ENCODE assay signal across 14 cellular contexts in genomic region chr3:175956964-175957363, GRCh38.
DNase-seq lines count a peak whose midpoint lies in the region; ATAC-seq and TF ChIP-seq lines count a peak whose summit lies in the region.
"Had no signal": no experiment of that assay in that cellular context is flagged by ENCODE, and none has a peak within 500 bp of the region (broad histone marks: within the 10 kb centered on the region; RNA-seq: fewer than 3 reads in every experiment).

No MANE protein-coding gene starts in this region.

- ATAC-seq in HG03378 (IDR thresholded peaks at IDR 0.05; ENCODE audit: unreplicated experiment) = no peak
- ATAC-seq: activated CD8-positive, alpha-beta memory T cell treated with anti-CD3 and anti-CD28 coated beads, Interleukin-2, amount 10 ng/mL, durations not matched to agents 7 days and 5 days; stimulated activated naive B cell treated with anti-CD40 and anti-IgM and Interleukin-4, amounts not matched to agents 10 μg/mL and 1 μg/mL and 100 μg/mL, for 72 hours had no signal

- no peak overlapping the region for H3K27ac Mint-ChIP-seq in HFFc6
- H3K27ac Mint-ChIP-seq: activated CD8-positive, alpha-beta memory T cell treated with anti-CD3 and anti-CD28 coated beads, Interleukin-2, amount 10 ng/mL, durations not matched to agents 7 days and 5 days; stimulated activated naive B cell treated with anti-CD40 and anti-IgM and Interleukin-4, amounts not matched to agents 10 μg/mL and 1 μg/mL and 100 μg/mL, for 72 hours had no signal

- no peak for TF ChIP-seq EP300 in ovary (IDR thresholded peaks at IDR 0.05)

- no peak overlapping the region for H3K27ac ChIP-seq in ovary
- H3K27ac ChIP-seq in effector memory CD4-positive, alpha-beta T cell (ENCODE audit: insufficient read depth, low read length, poor library complexity, severe bottlenecking) = no peak overlapping the region

- peak; percentile 21; the same call in 1 of the 2 replicates for TF ChIP-seq CTCF in BJ (IDR thresholded peaks at IDR 0.05; ENCODE audit: insufficient read depth, low read depth, low read length)
- TF ChIP-seq CTCF in HFFc6 (IDR thresholded peaks at IDR 0.05) = peak; percentile 72
- no peak for TF ChIP-seq CTCF in ovary (IDR thresholded peaks at IDR 0.05)

- no peaks in the 10 kb centered on the region for H3K9me3 ChIP-seq in ovary
- H3K9me3 ChIP-seq in effector memory CD4-positive, alpha-beta T cell (ENCODE audit: control insufficient read depth, low read length) = no peaks in the 10 kb centered on the region

- H3K27me3 Mint-ChIP-seq in HFFc6 (ENCODE audit: insufficient read depth) = no peaks in the 10 kb centered on the region
- H3K27me3 Mint-ChIP-seq: activated CD8-positive, alpha-beta memory T cell treated with anti-CD3 and anti-CD28 coated beads, Interleukin-2, amount 10 ng/mL, durations not matched to agents 7 days and 5 days; stimulated activated naive B cell treated with anti-CD40 and anti-IgM and Interleukin-4, amounts not matched to agents 10 μg/mL and 1 μg/mL and 100 μg/mL, for 72 hours had no signal

- WGBS in ovary, 3 donors = 71 to 80% (median 76%) methylated on average over 3 of the region's 3 CpGs

- H3K36me3 ChIP-seq in BJ (ENCODE audit: control insufficient read depth, insufficient read depth, low read length) (no peaks in the 10 kb centered on the region), ovary (no peaks in the 10 kb centered on the region)
- no peaks in the 10 kb centered on the region for H3K36me3 ChIP-seq in effector memory CD4-positive, alpha-beta T cell (ENCODE audit: control insufficient read depth, insufficient read depth, low read length)

- H3K27me3 ChIP-seq in BJ (ENCODE audit: control insufficient read depth, insufficient read depth, low read length) (no peaks in the 10 kb centered on the region), ovary (no peaks in the 10 kb centered on the region)
- H3K27me3 ChIP-seq in effector memory CD4-positive, alpha-beta T cell (replicated peaks; ENCODE audit: control insufficient read depth, insufficient read depth, low read length, poor library complexity, severe bottlenecking) = no peaks in the 10 kb centered on the region

- no peaks in the 10 kb centered on the region for H3K9me3 Mint-ChIP-seq in HFFc6

- POLR2A ChIA-PET in BJ (lab: Charles Lee) = no interaction called here

- DNase-seq in BJ (ENCODE audit: low read depth) (no peak), HFFc6 (peak; percentile 28), SW480 (ENCODE audit: low spot score) (peak; percentile 3), iris pigment epithelial cell (ENCODE audit: low read depth) (peak; percentile 19), cerebellar nuclear complex (lab: John Stamatoyannopoulos, UW) (no peak), ovary (no peak)
- no peak for DNase-seq in effector memory CD4-positive, alpha-beta T cell
- DNase-seq: activated CD8-positive, alpha-beta memory T cell treated with anti-CD3 and anti-CD28 coated beads, Interleukin-2, amount 10 ng/mL, durations not matched to agents 7 days and 5 days; DMS153; foreskin melanocyte; mammary epithelial cell; NCI-H187; stimulated activated naive B cell treated with anti-CD40 and anti-IgM and Interleukin-4, amounts not matched to agents 10 μg/mL and 1 μg/mL and 100 μg/mL, for 72 hours had no signal

- no peak overlapping the region for H3K4me3 ChIP-seq in BJ (ENCODE audit: low read depth, low read length)
- H3K4me3 ChIP-seq in ovary = no peak overlapping the region
- no peak overlapping the region for H3K4me3 ChIP-seq in effector memory CD4-positive, alpha-beta T cell (ENCODE audit: insufficient read depth, low read depth, low read length, poor library complexity, severe bottlenecking)

- no peaks in the 10 kb centered on the region for H3K36me3 Mint-ChIP-seq in HFFc6 (ENCODE audit: low read depth)
- H3K36me3 Mint-ChIP-seq: activated CD8-positive, alpha-beta memory T cell treated with anti-CD3 and anti-CD28 coated beads, Interleukin-2, amount 10 ng/mL, durations not matched to agents 7 days and 5 days; stimulated activated naive B cell treated with anti-CD40 and anti-IgM and Interleukin-4, amounts not matched to agents 10 μg/mL and 1 μg/mL and 100 μg/mL, for 72 hours had no signal

- intact Hi-C loops in ovary (cut with DNase I) = no loop called here

- TF ChIP-seq POLR2A in ovary (IDR thresholded peaks at IDR 0.05) = no peak

- no peaks in the 10 kb centered on the region for H3K4me1 ChIP-seq in ovary (ENCODE audit: insufficient read depth)
- no peaks in the 10 kb centered on the region for H3K4me1 ChIP-seq in effector memory CD4-positive, alpha-beta T cell (ENCODE audit: control insufficient read depth, insufficient read depth, low read length, poor library complexity, severe bottlenecking)

- no peaks in the 10 kb centered on the region; the same call in 1 of the 2 replicates for H3K4me1 Mint-ChIP-seq in HFFc6 (ENCODE audit: low read depth)
- H3K4me1 Mint-ChIP-seq: activated CD8-positive, alpha-beta memory T cell treated with anti-CD3 and anti-CD28 coated beads, Interleukin-2, amount 10 ng/mL, durations not matched to agents 7 days and 5 days; stimulated activated naive B cell treated with anti-CD40 and anti-IgM and Interleukin-4, amounts not matched to agents 10 μg/mL and 1 μg/mL and 100 μg/mL, for 72 hours had no signal

- CTCF ChIA-PET in BJ (lab: Yijun Ruan, JAX) = interaction anchor here (1.0 to 1.1 kb wide), 2 partner anchors 9 to 474 kb away, joined by 3 to 4 read pairs; no protein-coding TSS in a partner anchor

- H3K4me3 Mint-ChIP-seq in HFFc6 = no peak overlapping the region
- H3K4me3 Mint-ChIP-seq: activated CD8-positive, alpha-beta memory T cell treated with anti-CD3 and anti-CD28 coated beads, Interleukin-2, amount 10 ng/mL, durations not matched to agents 7 days and 5 days; stimulated activated naive B cell treated with anti-CD40 and anti-IgM and Interleukin-4, amounts not matched to agents 10 μg/mL and 1 μg/mL and 100 μg/mL, for 72 hours had no signal

Comparison
In these comparisons a context has a peak if more than half of its experiments do, and no peak if none do; other contexts are left out.
1. DNase-seq: peak in HFFc6 (single experiment), SW480 (single experiment) and iris pigment epithelial cell (single experiment); none in BJ (single experiment), cerebellar nuclear complex (0 of 2), ovary (0 of 5) and effector memory CD4-positive, alpha-beta T cell (0 of 3).
2. CTCF ChIP-seq: peak in BJ (single experiment) and HFFc6 (single experiment); none in ovary (0 of 3).